Comparison of ENCODE assay signal across 25 cellular contexts in genomic region chr18:12592597-12593127, GRCh38.
DNase-seq lines count a peak whose midpoint lies in the region; ATAC-seq and TF ChIP-seq lines count a peak whose summit lies in the region.
"Had no signal": no experiment of that assay in that cellular context is flagged by ENCODE, and none has a peak within 500 bp of the region (broad histone marks: within the 10 kb centered on the region; RNA-seq: fewer than 3 reads in every experiment).

No MANE protein-coding gene starts in this region.

- no peaks in the 10 kb centered on the region for H3K9me3 Mint-ChIP-seq in endodermal cell
- H3K9me3 Mint-ChIP-seq: CD4-positive, alpha-beta T cell; HFFc6 had no signal

- peaks cover 16% of the 10 kb centered on the region for H3K4me1 Mint-ChIP-seq in endodermal cell

- no peaks in the 10 kb centered on the region for H3K27me3 Mint-ChIP-seq in endodermal cell (ENCODE audit: insufficient read depth)
- H3K27me3 Mint-ChIP-seq: CD4-positive, alpha-beta T cell had no signal

- no peak overlapping the region for H2BK15ac ChIP-seq in mesendoderm (replicated peaks; ENCODE audit: low read depth)

- TF ChIP-seq CTCF in endodermal cell (conservative IDR thresholded peaks at IDR 0.05), result peak; percentile 37

- ATAC-seq in GM18520 (IDR thresholded peaks at IDR 0.05; ENCODE audit: unreplicated experiment), result no peak
- ATAC-seq: A549, GM12878 had no signal

- H3K18ac ChIP-seq in mesendoderm (ENCODE audit: low read length), result no peak overlapping the region

- no peaks in the 10 kb centered on the region for H3K79me2 ChIP-seq in mesendoderm (ENCODE audit: control insufficient read depth, insufficient read depth, low read length)

- H2BK120ac ChIP-seq in mesendoderm (ENCODE audit: low read depth, low read length), result no peak overlapping the region

- H3K27ac Mint-ChIP-seq in endodermal cell, result peak overlapping the region; percentile 81
- H3K27ac Mint-ChIP-seq: CD14-positive monocyte; CD4-positive, alpha-beta T cell; HFFc6 had no signal

- H3K9me3 ChIP-seq in endodermal cell (ENCODE audit: control insufficient read depth, low read length), result no peaks in the 10 kb centered on the region
- H3K9me3 ChIP-seq: A549; BE2C; BLaER1 treated with 17β-estradiol and CSF1 and Interleukin-3, amounts not matched to agents 10 nM and 100 nM; HAP-1 had no signal

- H4K5ac ChIP-seq in mesendoderm (ENCODE audit: low read length), result no peak overlapping the region

- H3K4me3 ChIP-seq in endodermal cell (ENCODE audit: low read length) (peak overlapping the region; percentile 1), mesendoderm (ENCODE audit: low read length) (no peak overlapping the region)
- H3K4me3 ChIP-seq: A549; BLaER1 treated with 17β-estradiol and CSF1 and Interleukin-3, amounts not matched to agents 10 nM and 100 nM; GM12878; HAP-1 had no signal

- H4K8ac ChIP-seq in mesendoderm (ENCODE audit: low read depth, low read length), result peak overlapping the region; percentile 13

- no peak overlapping the region for H3K27ac ChIP-seq in endodermal cell (ENCODE audit: low read depth, low read length)
- H3K27ac ChIP-seq in mesendoderm (ENCODE audit: low read depth, low read length), result no peak overlapping the region
- H3K27ac ChIP-seq: BLaER1 treated with 17β-estradiol and CSF1 and Interleukin-3, amounts not matched to agents 10 nM and 100 nM had no signal

- H3K9ac ChIP-seq in endodermal cell (ENCODE audit: extremely low read depth, low read length, poor library complexity, severe bottlenecking) (no peak overlapping the region), mesendoderm (ENCODE audit: low read length) (no peak overlapping the region)
- H3K9ac ChIP-seq: BLaER1 treated with 17β-estradiol and CSF1 and Interleukin-3, amounts not matched to agents 10 nM and 100 nM had no signal

- DNase-seq in DMS53 (lab: John Stamatoyannopoulos, UW) (peak; percentile 60), HuH-7 (ENCODE audit: low spot score) (peak; percentile 59), endodermal cell (no peak), mesendoderm (no peak), NAMALWA (ENCODE audit: low spot score) (no peak), GM19240 (ENCODE audit: insufficient read length, low spot score) (no peak), kidney glomerular epithelial cell (lab: John Stamatoyannopoulos, UW) (no peak)
- DNase-seq: 8988T; ACHN; AML-193; BE2C; Calu3; CD4-positive, alpha-beta T cell; COR-L47; DMS79; EL; GDM1; GOT3; HFFc6 had no signal

- no peak overlapping the region for H2AK5ac ChIP-seq in mesendoderm (ENCODE audit: low read length)

- no peak overlapping the region for H3K23ac ChIP-seq in mesendoderm (ENCODE audit: low read length)

- H2BK5ac ChIP-seq in mesendoderm (ENCODE audit: low read length), result no peak overlapping the region

- H3K4ac ChIP-seq in mesendoderm (ENCODE audit: low read depth, low read length), result no peak overlapping the region

- H3K56ac ChIP-seq in mesendoderm (ENCODE audit: low read length), result no peak overlapping the region

- H3K36me3 ChIP-seq in endodermal cell (ENCODE audit: control insufficient read depth, insufficient read depth, low read length), result no peaks in the 10 kb centered on the region
- no peaks in the 10 kb centered on the region for H3K36me3 ChIP-seq in mesendoderm (ENCODE audit: control insufficient read depth, insufficient read depth, low read length)
- H3K36me3 ChIP-seq: BE2C; BLaER1 treated with 17β-estradiol and CSF1 and Interleukin-3, amounts not matched to agents 10 nM and 100 nM; HAP-1 had no signal

- H3K4me1 ChIP-seq in endodermal cell (ENCODE audit: control insufficient read depth, insufficient read depth, low read length), result peaks cover 5% of the 10 kb centered on the region
- no peaks in the 10 kb centered on the region for H3K4me1 ChIP-seq in mesendoderm (ENCODE audit: control insufficient read depth, low read depth, low read length)
- H3K4me1 ChIP-seq: BE2C, HAP-1 had no signal

- H3K27me3 ChIP-seq in endodermal cell (ENCODE audit: control insufficient read depth, insufficient read depth, low read length, poor library complexity, severe bottlenecking) (no peaks in the 10 kb centered on the region), mesendoderm (ENCODE audit: insufficient read depth, low read length, poor library complexity) (no peaks in the 10 kb centered on the region)
- H3K27me3 ChIP-seq: BE2C; BLaER1 treated with 17β-estradiol and CSF1 and Interleukin-3, amounts not matched to agents 10 nM and 100 nM had no signal

- H3K4me2 ChIP-seq in mesendoderm (ENCODE audit: low read length), result no peak overlapping the region
- H3K4me2 ChIP-seq: A549; BLaER1 treated with 17β-estradiol and CSF1 and Interleukin-3, amounts not matched to agents 10 nM and 100 nM had no signal

- H3K36me3 Mint-ChIP-seq in endodermal cell (ENCODE audit: low read depth), result no peaks in the 10 kb centered on the region
- H3K36me3 Mint-ChIP-seq: CD14-positive monocyte had no signal

- no peaks in the 10 kb centered on the region for H3K79me1 ChIP-seq in mesendoderm (ENCODE audit: low read length)

- WGBS in endodermal cell (ENCODE audit: insufficient coverage in 1 of 2, insufficient read length in 1 of 2), 2 experiments, result 86 to 92% methylated on average over 2 to 4 of the region's 5 CpGs
- no CpG with 5 or more reads among the region's 5 CpGs for WGBS in mesendoderm (ENCODE audit: extremely low coverage, insufficient coverage, low lambda C conversion rate)

- no peak overlapping the region for H3K4me3 Mint-ChIP-seq in endodermal cell
- H3K4me3 Mint-ChIP-seq: CD14-positive monocyte; CD4-positive, alpha-beta T cell; HFFc6 had no signal

Comparison
In these comparisons a context has a peak if more than half of its experiments do, and no peak if none do; other contexts are left out.
1. DNase-seq: peak in DMS53 (single experiment) and HuH-7 (single experiment); none in endodermal cell (single experiment), mesendoderm (single experiment), NAMALWA (single experiment), GM19240 (single experiment) and kidney glomerular epithelial cell (single experiment).